ENCODE assay signal across 8 cellular contexts in the genomic region with DNA sequence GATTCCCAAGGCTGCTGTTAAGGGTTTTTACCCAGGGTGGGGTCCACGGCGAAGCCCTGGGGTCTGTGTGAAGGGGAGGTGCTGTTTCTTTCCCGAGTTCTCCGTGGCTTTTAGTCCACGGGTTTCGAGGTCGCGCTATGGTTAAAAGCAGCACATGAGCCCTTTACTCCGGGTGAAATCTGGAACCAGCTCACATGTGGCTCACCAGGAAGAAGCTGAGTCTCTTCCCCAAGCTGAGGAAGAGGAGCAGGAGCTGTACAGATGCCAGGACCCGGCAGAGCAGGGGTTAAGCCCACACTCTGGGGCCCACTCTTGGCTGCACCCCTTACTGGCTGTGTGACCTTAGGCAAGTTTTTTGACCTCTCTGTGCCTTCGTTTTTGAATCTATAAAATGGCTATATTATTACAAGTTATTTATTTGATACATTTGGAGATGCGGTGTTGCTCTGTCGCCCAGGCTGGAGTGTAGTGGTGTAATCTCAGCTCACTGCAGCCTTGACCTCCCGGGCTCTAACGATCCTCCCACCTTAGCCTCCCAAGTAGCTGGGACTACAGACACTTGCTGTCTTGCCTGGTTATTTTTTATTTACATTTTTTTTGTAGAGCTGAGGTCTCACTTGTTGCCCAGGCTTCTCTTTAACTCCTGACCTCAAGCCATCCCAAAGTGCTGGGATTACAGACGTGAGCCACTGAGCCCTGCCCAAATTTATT.
A peak's percentile ranks its signal among the peaks of the same experiment; 100 is the strongest.
DNase-seq lines count a peak whose midpoint lies in the region; ATAC-seq and TF ChIP-seq lines count a peak whose summit lies in the region.

No MANE protein-coding gene starts in this region.

- no peaks in the 10 kb centered on the region for H3K4me1 Mint-ChIP-seq in CD8-positive, alpha-beta memory T cell

- no TSS peak for BruUV-seq in PC-3 (replicated peaks; lab: Mats Ljungman, UMichigan)

- H3F3A ChIP-seq in PC-3 (ENCODE audit: low read length, unreplicated experiment): no peaks in the 10 kb centered on the region

- H3K27me3 ChIP-seq in PC-3 (ENCODE audit: low read length) (peaks cover 83% of the 10 kb centered on the region), neuron (ENCODE audit: insufficient read depth, low read length) (no peaks in the 10 kb centered on the region)
- H3K27me3 ChIP-seq in CD8-positive, alpha-beta memory T cell (ENCODE audit: insufficient read depth, low read length, poor library complexity, severe bottlenecking): no peaks in the 10 kb centered on the region

- DNase-seq in AG20443 (ENCODE audit: low spot score) (peak; percentile 21), PC-3 (no peak), fibroblast of the aortic adventitia (ENCODE audit: low read depth) (peak; percentile 10), HUDEP-2 (lab: John Stamatoyannopoulos, UW; ENCODE audit: unreplicated experiment in 76 of 76) (no peak)
- DNase-seq in activated naive CD4-positive, alpha-beta T cell treated with Interleukin-2 at 50 U/mL for 16 hours: no peak
- DNase-seq in CD8-positive, alpha-beta memory T cell: no peak

- H3K9ac ChIP-seq in PC-3 (ENCODE audit: low read length): no peak overlapping the region

- peaks cover 18 to 54% of the 10 kb centered on the region in 2 donors for H3K27me3 Mint-ChIP-seq in CD8-positive, alpha-beta memory T cell

- CTCF ChIA-PET in PC-3 (lab: Charles Lee): no interaction called here
- CTCF ChIA-PET in CD8-positive, alpha-beta memory T cell (lab: Charles Lee): interaction anchor here (0.9 to 1.2 kb wide), 3 partner anchors 8 to 1543 kb away, joined by 3 to 4 read pairs (median 3); no protein-coding TSS in a partner anchor

- H3K27ac ChIP-seq in PC-3 (ENCODE audit: low read length): no peak overlapping the region
- H3K27ac ChIP-seq in CD8-positive, alpha-beta memory T cell (ENCODE audit: low read depth, low read length): no peak overlapping the region

- intact Hi-C loops in PC-3 (cut with micrococcal nuclease): loop anchor here (1.0 kb wide), 1 partner anchor 72 kb away; no protein-coding TSS in a partner anchor

- peak; percentile 16; the same call in 1 of the 2 replicates for ATAC-seq in PC-3
- ATAC-seq in GM19463 (IDR thresholded peaks at IDR 0.05; ENCODE audit: unreplicated experiment): no peak

- no peaks in the 10 kb centered on the region for H3K36me3 Mint-ChIP-seq in CD8-positive, alpha-beta memory T cell

- POLR2A ChIA-PET in PC-3 (lab: Charles Lee; ENCODE audit: unreplicated experiment): no interaction called here
- POLR2A ChIA-PET in CD8-positive, alpha-beta memory T cell (lab: Charles Lee): no interaction called here

- H3K9me3 ChIP-seq in PC-3 (ENCODE audit: low read length) (no peaks in the 10 kb centered on the region), neuron (ENCODE audit: low read length) (peaks cover 3% of the 10 kb centered on the region)
- no peaks in the 10 kb centered on the region for H3K9me3 ChIP-seq in CD8-positive, alpha-beta memory T cell (ENCODE audit: low read length)

- no peak overlapping the region for H3K27ac Mint-ChIP-seq in CD8-positive, alpha-beta memory T cell

- peak overlapping the region; percentile 54 for H3K4me2 ChIP-seq in PC-3 (ENCODE audit: low read length)

- H3K36me3 ChIP-seq in PC-3 (ENCODE audit: low read depth, low read length) (no peaks in the 10 kb centered on the region), neuron (ENCODE audit: insufficient read depth, low read length) (no peaks in the 10 kb centered on the region)
- H3K36me3 ChIP-seq in CD8-positive, alpha-beta memory T cell (ENCODE audit: insufficient read depth, low read length): no peaks in the 10 kb centered on the region

- no peaks in the 10 kb centered on the region for H3K9me2 ChIP-seq in PC-3 (replicated peaks; ENCODE audit: low read length)

- H3K4me3 ChIP-seq in PC-3 (ENCODE audit: low read length) (peak overlapping the region; percentile 30; the same call in 1 of the 2 replicates), fibroblast of the aortic adventitia (ENCODE audit: low read depth, low read length) (peak overlapping the region; percentile 61), neuron (ENCODE audit: low read length) (peak overlapping the region; percentile 30)
- H3K4me3 ChIP-seq in CD8-positive, alpha-beta memory T cell (ENCODE audit: low read length): no peak overlapping the region

- H3K79me2 ChIP-seq in PC-3 (ENCODE audit: low read length): no peaks in the 10 kb centered on the region

- H4K20me1 ChIP-seq in PC-3 (ENCODE audit: low read length): no peaks in the 10 kb centered on the region

- peaks cover 0 to 3% (median 2%) of the 10 kb centered on the region in 5 donors for H3K9me3 Mint-ChIP-seq in CD8-positive, alpha-beta memory T cell

- peak overlapping the region in 1 of 7 donors; percentile 54 for H3K4me3 Mint-ChIP-seq in CD8-positive, alpha-beta memory T cell

- H3K4me1 ChIP-seq in PC-3 (ENCODE audit: insufficient read depth, low read length): no peaks in the 10 kb centered on the region
- H3K4me1 ChIP-seq in neuron (ENCODE audit: insufficient read depth, low read length): peaks cover 16% of the 10 kb centered on the region
- H3K4me1 ChIP-seq in CD8-positive, alpha-beta memory T cell (ENCODE audit: insufficient read depth, low read length): no peaks in the 10 kb centered on the region

- H2AFZ ChIP-seq in PC-3 (ENCODE audit: low read length): peak overlapping the region; percentile 48
- H2AFZ ChIP-seq in neuron (ENCODE audit: low read depth, low read length): peak overlapping the region; percentile 44

- TF ChIP-seq CTCF in PC-3 (conservative IDR thresholded peaks at IDR 0.05; ENCODE audit: low read depth, low read length) (no peak), fibroblast of the aortic adventitia (IDR thresholded peaks at IDR 0.05; ENCODE audit: insufficient read depth, low read length) (no peak)

Comparison
In these comparisons a context has a peak if more than half of its experiments do, and no peak if none do; other contexts are left out.
1. DNase-seq: peak in AG20443 (single experiment) and fibroblast of the aortic adventitia (single experiment); none in PC-3 (single experiment), activated naive CD4-positive, alpha-beta T cell treated with Interleukin-2 at 50 U/mL for 16 hours (single experiment), CD8-positive, alpha-beta memory T cell (0 of 5) and HUDEP-2 (0 of 76).